ENCODE assay signal across 10 cellular contexts in genomic region chr6:158042245-158042798, GRCh38.
DNase-seq lines count a peak whose midpoint lies in the region; ATAC-seq, FAIRE-seq and TF ChIP-seq lines count a peak whose summit lies in the region.
"Had no signal": no experiment of that assay in that cellular context is flagged by ENCODE, and none has a peak within 500 bp of the region (broad histone marks: within the 10 kb centered on the region; RNA-seq: fewer than 3 reads in every experiment).

No MANE protein-coding gene starts in this region.

- ATAC-seq in A549 (peak; percentile 7 to 20; a peak in 3 of 6 replicates), Panc1 (peak; percentile 18), HG02970 (IDR thresholded peaks at IDR 0.05; ENCODE audit: low FRiP score, unreplicated experiment) (no peak), left lobe of liver (no peak)

- H3K4me3 ChIP-seq in A549 (no peak overlapping the region), Panc1 (ENCODE audit: low read depth in 2 of 2, low read length in 2 of 2) (no peak overlapping the region)

- WGBS in A549 (ENCODE audit: missing lambda C conversion rate): 28% methylated on average over 16 of the region's 16 CpGs

- no peak for TF ChIP-seq RAD21 in A549 (conservative IDR thresholded peaks at IDR 0.05 in 1 of 2, IDR thresholded peaks at IDR 0.05 in 1 of 2)

- intact Hi-C loops in Panc1 (cut with micrococcal nuclease; ENCODE audit: unreplicated experiment): loop anchor here (5.0 kb wide), 1 partner anchor 60 kb away; the partner anchor contains the start of gene SYNJ2

- in situ Hi-C loops in Panc1 (cut with HindIII; ENCODE audit: low pct_unique_long_range_greater_than_20kb, low sequenced_read_pairs): no loop called here

- H3K9me3 ChIP-seq in A549: no peaks in the 10 kb centered on the region
- H3K9me3 ChIP-seq in Panc1 (ENCODE audit: control insufficient read depth, insufficient read depth, low read depth, low read length): no peaks in the 10 kb centered on the region

- no peak for FAIRE-seq in A549 (lab: Jason Lieb, UNC)

- H3K4me2 ChIP-seq in A549: peak overlapping the region; percentile 90

- H3K27me3 ChIP-seq in Panc1 (ENCODE audit: control insufficient read depth, insufficient read depth, low read length): no peaks in the 10 kb centered on the region

- peak overlapping the region; percentile 94 to 100 for H3K27ac ChIP-seq in A549
- peak overlapping the region; percentile 91 for H3K27ac ChIP-seq in Panc1 (ENCODE audit: low read length)
- H3K27ac ChIP-seq: C4-2B had no signal

- POLR2A ChIA-PET in A549 (lab: Yijun Ruan, JAX) (no interaction called here), Panc1 (lab: Charles Lee) (no interaction called here)

- CTCF ChIA-PET in A549 (lab: Yijun Ruan, JAX): interaction anchor here (1.2 to 4.4 kb wide), 5 partner anchors 11 to 29 kb away, joined by 3 to 25 read pairs (median 4); no protein-coding TSS in a partner anchor
- CTCF ChIA-PET in Panc1 (lab: Charles Lee): interaction anchor here (0.6 to 0.7 kb wide), 2 partner anchors 13 to 14 kb away, joined by 3 to 5 read pairs; no protein-coding TSS in a partner anchor

- TF ChIP-seq CTCF in A549 (IDR thresholded peaks at IDR 0.05): no peak
- TF ChIP-seq CTCF in Panc1 (IDR thresholded peaks at IDR 0.05): no peak

- H3K36me3 ChIP-seq in Panc1 (ENCODE audit: control insufficient read depth, insufficient read depth, low read length): no peaks in the 10 kb centered on the region

- H3K4me1 ChIP-seq in A549 (peaks cover 81% of the 10 kb centered on the region), Panc1 (ENCODE audit: control insufficient read depth, insufficient read depth, low read length) (peaks cover 91% of the 10 kb centered on the region)

- peak in 1 of 2 experiments; percentile 51 for DNase-seq in A549 (ENCODE audit: low read depth in 1 of 2, low spot score in 1 of 2)
- no peak for DNase-seq in Panc1 (ENCODE audit: low read depth, low spot score)
- peak; percentile 82 to 84 for DNase-seq in erythroblast (lab: John Stamatoyannopoulos, UW)
- peak; percentile 68 for DNase-seq in myocyte (ENCODE audit: low read depth)
- no peak for DNase-seq in cerebellar nuclear complex (lab: John Stamatoyannopoulos, UW)
- no peak for DNase-seq in ecto neural progenitor cell (ENCODE audit: low spot score)
- DNase-seq in left lobe of liver (ENCODE audit: low spot score): no peak
- DNase-seq: NCI-H2227 treated with DMSO at 0.1 percent for 48 hours had no signal

- BruUV-seq in Panc1 (replicated peaks; lab: Mats Ljungman, UMichigan): no TSS peak

- no peak for TF ChIP-seq EP300 in A549 (IDR thresholded peaks at IDR 0.05)

- TF ChIP-seq POLR2A in A549 (IDR thresholded peaks at IDR 0.05; ENCODE audit: low read length) (no peak), erythroblast (IDR thresholded peaks at IDR 0.05; ENCODE audit: low read length) (peak; percentile 49)

TF ChIP-seq in A549, 52 proteins besides CTCF, POLR2A, EP300 and RAD21:
- TF ChIP-seq RFX5 (IDR thresholded peaks at IDR 0.05): no peak
- TF ChIP-seq FOSL2 (IDR thresholded peaks at IDR 0.05): 0 out of 2 replicates have a peak, but pooled peaks have one; percentile 26
- peak; percentile 62; the same call in 1 of the 2 replicates for TF ChIP-seq FOSL2 (CRISPR knock-in tag; IDR thresholded peaks at IDR 0.05)
- TF ChIP-seq MAX (IDR thresholded peaks at IDR 0.05): peak; percentile 52
TF ChIP-seq in A549: peak in this region for 2.

Comparison
In these comparisons a context has a peak if more than half of its experiments do, and no peak if none do; other contexts are left out.
1. ATAC-seq: peak in A549 (2 of 2) and Panc1 (single experiment); none in HG02970 (single experiment) and left lobe of liver (single experiment).
2. DNase-seq: peak in erythroblast (2 of 2) and myocyte (single experiment); none in Panc1 (single experiment), cerebellar nuclear complex (0 of 2), ecto neural progenitor cell (single experiment) and left lobe of liver (single experiment).